ENCODE assay signal across 8 cellular contexts in the genomic region with DNA sequence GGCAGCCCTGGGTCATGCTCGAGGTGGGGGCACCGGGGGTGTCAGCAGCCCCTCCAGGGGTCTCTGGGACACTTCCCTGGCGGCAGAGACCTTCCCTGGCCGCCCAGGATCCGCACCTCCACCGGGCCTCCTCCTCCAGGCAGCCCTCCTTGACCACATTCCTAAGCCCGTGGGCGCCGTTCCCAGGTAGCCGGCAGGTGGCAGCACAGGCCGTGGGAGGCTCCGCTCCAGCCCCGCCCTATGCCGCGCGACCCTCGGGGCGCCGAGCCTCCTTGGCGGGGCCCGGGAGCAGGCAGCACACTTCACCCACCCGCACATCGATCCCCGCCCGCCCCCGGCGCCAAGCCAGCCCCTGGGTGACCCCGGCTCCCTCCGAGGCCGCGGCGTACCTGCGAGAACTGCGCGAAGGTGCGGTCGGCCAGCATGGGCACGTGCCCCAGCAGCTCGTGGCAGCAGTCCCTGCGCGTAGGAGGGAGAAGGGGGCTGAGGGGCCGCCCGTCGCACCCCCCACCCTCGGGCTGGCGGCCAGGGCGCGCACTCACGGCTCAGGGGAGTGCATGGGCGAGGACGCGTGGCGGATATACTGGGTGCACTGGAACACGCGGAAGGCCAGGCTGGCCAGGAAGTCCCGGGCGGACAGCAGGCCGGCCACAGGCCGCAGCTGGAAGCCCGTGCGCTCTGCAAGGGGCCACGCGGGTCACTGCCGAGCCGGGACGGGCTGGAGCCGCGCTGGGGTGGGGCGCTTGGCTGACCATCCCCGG. TPM values are rescaled to one million over a fixed set of nuclear protein-coding genes. Genes with fewer than 3 reads are reported as not detected.
DNase-seq lines count a peak whose midpoint lies in the region; TF ChIP-seq lines count a peak whose summit lies in the region.

No MANE protein-coding gene starts in this region.

- no peaks in the 10 kb centered on the region for H3K4me1 ChIP-seq in cardiac muscle cell (ENCODE audit: low read depth)

- no peak overlapping the region for H3K27ac ChIP-seq in cardiac muscle cell

- no peaks in the 10 kb centered on the region for H3K9me3 ChIP-seq in cardiac muscle cell (ENCODE audit: low read depth)

- no peaks in the 10 kb centered on the region for H3K27me3 ChIP-seq in cardiac muscle cell

- DNase-seq in AG10803 (ENCODE audit: low read depth) (no peak), cardiac muscle cell (ENCODE audit: low read depth in 1 of 2, low spot score in 1 of 2) (peak; percentile 21 to 51), ureter (ENCODE audit: low spot score) (no peak), NOMO-1 (lab: John Stamatoyannopoulos, UW; ENCODE audit: unreplicated experiment in 2 of 2) (no peak), inferior parietal cortex (ENCODE audit: extremely low spot score) (no peak)
- peak; percentile 60 to 66 for DNase-seq in activated T-cell treated with anti-CD3 and anti-CD28 coated beads, Interleukin-2, amount 50 U/mL, for 48 hours
- peak; percentile 35 for DNase-seq in stimulated activated CD4-positive, alpha-beta T cell treated with anti-CD3 and anti-CD28 coated beads, Interleukin-1b, Interleukin-23, amount 100 ng/mL, for 48 hours

- H3K36me3 ChIP-seq in cardiac muscle cell = no peaks in the 10 kb centered on the region

- no peak overlapping the region for H3K4me3 ChIP-seq in AG10803 (ENCODE audit: low read length)
- no peak overlapping the region for H3K4me3 ChIP-seq in cardiac muscle cell

- TF ChIP-seq CTCF in AG10803 (conservative IDR thresholded peaks at IDR 0.05; ENCODE audit: low read length) (0 out of 2 replicates have a peak, but pooled peaks have one; percentile 21), LNCAP (IDR thresholded peaks at IDR 0.05) (peak; percentile 82), cardiac muscle cell (IDR thresholded peaks at IDR 0.05; ENCODE audit: low read depth, low read length) (peak; percentile 50)

RNA-seq across cellular contexts. Expression of gene INS, which starts 5.3 kb away (rescaled TPM):
- total RNA-seq in cardiac muscle cell (not detected in 2 replicates), ureter (not detected)
- polyA plus RNA-seq in cardiac muscle cell = not detected in 2 replicates

RNA-seq across cellular contexts. Expression of gene TH, which starts 5.3 kb away (rescaled TPM):
- total RNA-seq in cardiac muscle cell (not detected in 2 replicates), ureter (4.3 TPM)
- not detected in 2 replicates for polyA plus RNA-seq in cardiac muscle cell

RNA-seq across cellular contexts. Expression of gene IGF2, which starts 27.1 kb away (rescaled TPM):
- 91.4 and 120 TPM in 2 replicates for total RNA-seq in cardiac muscle cell
- 136 and 155 TPM in 2 replicates for polyA plus RNA-seq in cardiac muscle cell
- total RNA-seq in ureter = 61.1 TPM

Comparison
In these comparisons a context has a peak if more than half of its experiments do, and no peak if none do; other contexts are left out.
1. DNase-seq: peak in activated T-cell treated with anti-CD3 and anti-CD28 coated beads, Interleukin-2, amount 50 U/mL, for 48 hours (2 of 2), cardiac muscle cell (2 of 2) and stimulated activated CD4-positive, alpha-beta T cell treated with anti-CD3 and anti-CD28 coated beads, Interleukin-1b, Interleukin-23, amount 100 ng/mL, for 48 hours (single experiment); none in AG10803 (single experiment), ureter (single experiment), NOMO-1 (0 of 2) and inferior parietal cortex (single experiment).
2. CTCF ChIP-seq: peak in every context shown above with its lines; median percentile 82 in LNCAP; 50 in cardiac muscle cell; 21 in AG10803.